In genomic region chr15:44102675-44103254, GRCh38 we compare ENCODE assay signal across 10 cellular contexts.
DNase-seq lines count a peak whose midpoint lies in the region; ATAC-seq and TF ChIP-seq lines count a peak whose summit lies in the region.
"Had no signal": no experiment of that assay in that cellular context is flagged by ENCODE, and none has a peak within 500 bp of the region (broad histone marks: within the 10 kb centered on the region; RNA-seq: fewer than 3 reads in every experiment).

No MANE protein-coding gene starts in this region.

- H2BK15ac ChIP-seq in mesendoderm (replicated peaks; ENCODE audit: low read depth), result no peak overlapping the region

- no peak overlapping the region for H3K23ac ChIP-seq in mesendoderm (ENCODE audit: low read length)

- H2AFZ ChIP-seq in smooth muscle cell (ENCODE audit: low read depth), result no peak overlapping the region

- H3K79me2 ChIP-seq in smooth muscle cell (ENCODE audit: low read depth) (no peaks in the 10 kb centered on the region), mesendoderm (ENCODE audit: control insufficient read depth, insufficient read depth, low read length) (no peaks in the 10 kb centered on the region)

- no peak overlapping the region for H3K4me3 Mint-ChIP-seq in T-helper 2 cell treated with Interferon-gamma antibody and Interleukin-4, amounts not matched to agents 5 μg/mL and 100 μg/mL, for 36 hours
- H3K4me3 Mint-ChIP-seq: activated naive CD8-positive, alpha-beta T cell had no signal

- no peak overlapping the region for H4K8ac ChIP-seq in mesendoderm (ENCODE audit: low read depth, low read length)

- H3K9ac ChIP-seq in adipocyte (ENCODE audit: low read length) (peak overlapping the region; percentile 61), smooth muscle cell (ENCODE audit: low read depth) (no peak overlapping the region), mesendoderm (ENCODE audit: low read length) (no peak overlapping the region)

- H3K36me3 Mint-ChIP-seq in T-helper 2 cell treated with Interferon-gamma antibody and Interleukin-4, amounts not matched to agents 5 μg/mL and 100 μg/mL, for 36 hours (ENCODE audit: low read depth), result no peaks in the 10 kb centered on the region
- H3K36me3 Mint-ChIP-seq: activated naive CD8-positive, alpha-beta T cell had no signal

- H3K27ac ChIP-seq in smooth muscle cell (ENCODE audit: low read depth) (peak overlapping the region; percentile 64), mesendoderm (ENCODE audit: low read depth, low read length) (no peak overlapping the region)

- H2BK5ac ChIP-seq in mesendoderm (ENCODE audit: low read length), result no peak overlapping the region

- no peaks in the 10 kb centered on the region for H3K9me3 ChIP-seq in adipocyte (ENCODE audit: control insufficient read depth, low read length)
- no peaks in the 10 kb centered on the region for H3K9me3 ChIP-seq in smooth muscle cell (replicated peaks; ENCODE audit: low read depth)

- no peak overlapping the region for H2AK5ac ChIP-seq in mesendoderm (ENCODE audit: low read length)

- no peak overlapping the region for H3K4ac ChIP-seq in mesendoderm (ENCODE audit: low read depth, low read length)

- no peaks in the 10 kb centered on the region for H3K9me3 Mint-ChIP-seq in T-helper 2 cell treated with Interferon-gamma antibody and Interleukin-4, amounts not matched to agents 5 μg/mL and 100 μg/mL, for 36 hours

- H2BK120ac ChIP-seq in mesendoderm (ENCODE audit: low read depth, low read length), result no peak overlapping the region

- DNase-seq in HK-2 (ENCODE audit: unreplicated experiment), result peak; percentile 23
- peak; percentile 89 for DNase-seq in adipocyte (ENCODE audit: low read depth)
- no peak for DNase-seq in left cardiac atrium
- no peak for DNase-seq in smooth muscle cell (lab: John Stamatoyannopoulos, UW; ENCODE audit: unreplicated experiment)
- DNase-seq in mesendoderm, result no peak
- DNase-seq in NCI-H82 (lab: John Stamatoyannopoulos, UW), result no peak
- no peak for DNase-seq in T-helper 2 cell treated with Interferon-gamma antibody and Interleukin-4, amounts not matched to agents 5 μg/mL and 100 μg/mL, for 36 hours (ENCODE audit: low spot score)
- DNase-seq: stimulated activated CD4-positive, alpha-beta T cell treated with anti-CD3 and anti-CD28 coated beads, Interleukin-4, amount 100 ng/mL, for 1 hour had no signal

- no peaks in the 10 kb centered on the region for H4K20me1 ChIP-seq in smooth muscle cell (ENCODE audit: low read depth)

- no peak for TF ChIP-seq CTCF in smooth muscle cell (IDR thresholded peaks at IDR 0.05; ENCODE audit: borderline replicate concordance, insufficient read depth, poor library complexity, severe bottlenecking)

- intact Hi-C loops in left cardiac atrium (cut with DNase I), result no loop called here

- no peaks in the 10 kb centered on the region for H3K79me1 ChIP-seq in mesendoderm (ENCODE audit: low read length)

- peak overlapping the region; percentile 14 for H3K4me3 ChIP-seq in adipocyte (ENCODE audit: low read length)
- no peak overlapping the region for H3K4me3 ChIP-seq in smooth muscle cell
- H3K4me3 ChIP-seq in mesendoderm (ENCODE audit: low read length), result no peak overlapping the region

- H3K4me1 ChIP-seq in adipocyte (ENCODE audit: control insufficient read depth, insufficient read depth, low read length), result peaks cover 45% of the 10 kb centered on the region
- H3K4me1 ChIP-seq in smooth muscle cell (ENCODE audit: low read depth), result peaks cover 9% of the 10 kb centered on the region
- H3K4me1 ChIP-seq in mesendoderm (ENCODE audit: control insufficient read depth, low read depth, low read length), result no peaks in the 10 kb centered on the region

- H3K27me3 Mint-ChIP-seq in T-helper 2 cell treated with Interferon-gamma antibody and Interleukin-4, amounts not matched to agents 5 μg/mL and 100 μg/mL, for 36 hours (ENCODE audit: low read depth), result peaks cover 24% of the 10 kb centered on the region

- H4K5ac ChIP-seq in mesendoderm (ENCODE audit: low read length), result no peak overlapping the region

- no peaks in the 10 kb centered on the region for H3K4me1 Mint-ChIP-seq in T-helper 2 cell treated with Interferon-gamma antibody and Interleukin-4, amounts not matched to agents 5 μg/mL and 100 μg/mL, for 36 hours (ENCODE audit: low read depth)

- no peak overlapping the region for H3K56ac ChIP-seq in mesendoderm (ENCODE audit: low read length)

- no peak overlapping the region for H3K18ac ChIP-seq in mesendoderm (ENCODE audit: low read length)

- ATAC-seq in left cardiac atrium (peak; percentile 71 to 95), HG03135 (IDR thresholded peaks at IDR 0.05; ENCODE audit: unreplicated experiment) (no peak)

- no peak overlapping the region for H3K27ac Mint-ChIP-seq in T-helper 2 cell treated with Interferon-gamma antibody and Interleukin-4, amounts not matched to agents 5 μg/mL and 100 μg/mL, for 36 hours
- H3K27ac Mint-ChIP-seq: activated naive CD8-positive, alpha-beta T cell had no signal

- peak overlapping the region; percentile 52 for H3K4me2 ChIP-seq in smooth muscle cell
- no peak overlapping the region for H3K4me2 ChIP-seq in mesendoderm (ENCODE audit: low read length)

- H3K36me3 ChIP-seq in adipocyte (ENCODE audit: control insufficient read depth, insufficient read depth, low read length, severe bottlenecking) (no peaks in the 10 kb centered on the region), smooth muscle cell (ENCODE audit: low read depth) (no peaks in the 10 kb centered on the region), mesendoderm (ENCODE audit: control insufficient read depth, insufficient read depth, low read length) (no peaks in the 10 kb centered on the region)

- no peaks in the 10 kb centered on the region for H3F3A ChIP-seq in smooth muscle cell (ENCODE audit: low read depth)

- no peaks in the 10 kb centered on the region for H3K27me3 ChIP-seq in adipocyte (replicated peaks; ENCODE audit: control insufficient read depth, insufficient read depth, low read length)
- H3K27me3 ChIP-seq in smooth muscle cell (ENCODE audit: low read depth), result no peaks in the 10 kb centered on the region
- H3K27me3 ChIP-seq in mesendoderm (ENCODE audit: insufficient read depth, low read length, poor library complexity), result no peaks in the 10 kb centered on the region

Comparison
In these comparisons a context has a peak if more than half of its experiments do, and no peak if none do; other contexts are left out.
1. DNase-seq: peak in HK-2 (single experiment) and adipocyte (single experiment); none in left cardiac atrium (single experiment), smooth muscle cell (single experiment), mesendoderm (single experiment), NCI-H82 (single experiment) and T-helper 2 cell treated with Interferon-gamma antibody and Interleukin-4, amounts not matched to agents 5 μg/mL and 100 μg/mL, for 36 hours (single experiment).